In genomic region chr6:118080547-118080946, GRCh38 we compare ENCODE assay signal across 18 cellular contexts.
A peak's percentile ranks its signal among the peaks of the same experiment; 100 is the strongest.
DNase-seq lines count a peak whose midpoint lies in the region; ATAC-seq and TF ChIP-seq lines count a peak whose summit lies in the region.
"Had no signal": no experiment of that assay in that cellular context is flagged by ENCODE, and none has a peak within 500 bp of the region (broad histone marks: within the 10 kb centered on the region; RNA-seq: fewer than 3 reads in every experiment).

No MANE protein-coding gene starts in this region.

- intact Hi-C loops in HCT116 (cut with micrococcal nuclease) (no loop called here), Calu3 (cut with micrococcal nuclease; ENCODE audit: unreplicated experiment) (no loop called here)
- intact Hi-C loops in activated T-helper 1 cell treated with anti-CD3 and anti-CD28 coated beads, Interleukin-12 subunit alpha, Interleukin-12 subunit beta, Interleukin-2, Interleukin-4 antibody, amounts not matched to agents 30 ng/mL and 10 ng/mL and 1 ng/mL, durations not matched to agents 14 hours and 24 hours and 36 hours (cut with micrococcal nuclease): no loop called here

- no peaks in the 10 kb centered on the region for H3K4me1 Mint-ChIP-seq in activated T-helper 1 cell treated with anti-CD3 and anti-CD28 coated beads, Interleukin-12 subunit alpha, Interleukin-12 subunit beta, Interleukin-2, Interleukin-4 antibody, amounts not matched to agents 30 ng/mL and 10 ng/mL and 1 ng/mL, durations not matched to agents 14 hours and 24 hours and 36 hours (ENCODE audit: low read depth)
- no peaks in the 10 kb centered on the region for H3K4me1 Mint-ChIP-seq in Calu3 (ENCODE audit: low read depth, unreplicated experiment)
- H3K4me1 Mint-ChIP-seq: B cell; stimulated activated effector memory CD8-positive, alpha-beta T cell treated with anti-CD3 and anti-CD28 coated beads, Interleukin-12 subunit alpha, Interleukin-12 subunit beta, amount 100 ng/mL, for 72 hours had no signal

- no peak overlapping the region for H3K27ac Mint-ChIP-seq in activated T-helper 1 cell treated with anti-CD3 and anti-CD28 coated beads, Interleukin-12 subunit alpha, Interleukin-12 subunit beta, Interleukin-2, Interleukin-4 antibody, amounts not matched to agents 30 ng/mL and 10 ng/mL and 1 ng/mL, durations not matched to agents 14 hours and 24 hours and 36 hours
- no peak overlapping the region for H3K27ac Mint-ChIP-seq in Calu3 (ENCODE audit: unreplicated experiment)
- H3K27ac Mint-ChIP-seq: activated naive CD4-positive, alpha-beta T cell treated with anti-CD3 and anti-CD28 coated beads for 36 hours; B cell; stimulated activated effector memory CD8-positive, alpha-beta T cell treated with anti-CD3 and anti-CD28 coated beads, Interleukin-12 subunit alpha, Interleukin-12 subunit beta, amount 100 ng/mL, for 72 hours; T-helper 17 cell had no signal

- no peaks in the 10 kb centered on the region for H3K27me3 ChIP-seq in HCT116 (ENCODE audit: insufficient read depth, low read length)
- no peaks in the 10 kb centered on the region for H3K27me3 ChIP-seq in WERI-Rb-1 (ENCODE audit: insufficient read depth, low read depth, severe bottlenecking)
- no peaks in the 10 kb centered on the region for H3K27me3 ChIP-seq in kidney epithelial cell (ENCODE audit: control insufficient read depth, insufficient read depth, low read length)
- H3K27me3 ChIP-seq: ovary, spleen, tibial nerve had no signal

- no peak overlapping the region for H3K4me2 ChIP-seq in HCT116 (ENCODE audit: low read length)

- H3K9me3 ChIP-seq in HCT116 (ENCODE audit: control insufficient read depth in 1 of 2, insufficient read depth in 1 of 2, low read depth in 1 of 2, low read length in 2 of 2) (no peaks in the 10 kb centered on the region), WERI-Rb-1 (ENCODE audit: severe bottlenecking) (no peaks in the 10 kb centered on the region)
- H3K9me3 ChIP-seq: ovary, spleen, tibial nerve had no signal

- H3K4me3 ChIP-seq in HCT116 (replicated peaks in 1 of 2; ENCODE audit: low read depth in 1 of 2, low read length in 2 of 2): no peak overlapping the region
- H3K4me3 ChIP-seq in WERI-Rb-1 (ENCODE audit: low read depth, low read length): no peak overlapping the region
- no peak overlapping the region for H3K4me3 ChIP-seq in kidney epithelial cell (ENCODE audit: low read depth, low read length)
- H3K4me3 ChIP-seq: ovary, spleen, tibial nerve had no signal

- no peaks in the 10 kb centered on the region for H3K9me2 ChIP-seq in HCT116 (ENCODE audit: insufficient read depth)

- DNase-seq in HCT116 (ENCODE audit: low read depth, low spot score) (peak; percentile 4), WERI-Rb-1 (no peak), kidney epithelial cell (ENCODE audit: low read depth) (no peak), Calu3 (no peak)
- no peak for DNase-seq in activated T-helper 1 cell treated with anti-CD3 and anti-CD28 coated beads, Interleukin-12 subunit alpha, Interleukin-12 subunit beta, Interleukin-2, Interleukin-4 antibody, amounts not matched to agents 30 ng/mL and 10 ng/mL and 1 ng/mL, durations not matched to agents 14 hours and 24 hours and 36 hours (ENCODE audit: low spot score)
- DNase-seq in activated CD4-positive, CD25-positive, alpha-beta regulatory T cell (lab: John Stamatoyannopoulos, UW): no peak
- DNase-seq: activated CD4-positive, alpha-beta T cell treated with anti-CD3 and anti-CD28 coated beads for 4 hours; activated naive CD4-positive, alpha-beta T cell treated with anti-CD3 and anti-CD28 coated beads for 36 hours; NCI-H1092; NCI-H2171 treated with DMSO at 0.1 percent for 48 hours; ovary; spleen; T-helper 17 cell had no signal

- H3K4me1 ChIP-seq in HCT116 (ENCODE audit: control insufficient read depth in 1 of 2, insufficient read depth in 2 of 2, low read length in 2 of 2): no peaks in the 10 kb centered on the region
- H3K4me1 ChIP-seq: spleen, tibial nerve had no signal

- POLR2A ChIA-PET in HCT116 (lab: Charles Lee): no interaction called here

- TF ChIP-seq RAD21 in HCT116 (IDR thresholded peaks at IDR 0.05; ENCODE audit: low read depth): no peak

- TF ChIP-seq CTCF in C4-2B (conservative IDR thresholded peaks at IDR 0.05): peak; percentile 32
- peak in 2 of 3 experiments; percentile 41 to 44; a peak in 4 of 6 replicates for TF ChIP-seq CTCF in HCT116 (IDR thresholded peaks at IDR 0.05 in 2 of 3, conservative IDR thresholded peaks at IDR 0.05 in 1 of 3; ENCODE audit: borderline replicate concordance in 1 of 3, insufficient read depth in 1 of 3, low read depth in 2 of 3, low read length in 2 of 3)
- peak; percentile 35 for TF ChIP-seq CTCF in WERI-Rb-1 (IDR thresholded peaks at IDR 0.05; ENCODE audit: low read depth, low read length)
- peak; percentile 18 for TF ChIP-seq CTCF in kidney epithelial cell (IDR thresholded peaks at IDR 0.05; ENCODE audit: insufficient read depth, low read length, poor library complexity, severe bottlenecking)
- TF ChIP-seq CTCF in Calu3 (IDR thresholded peaks at IDR 0.05; ENCODE audit: unreplicated experiment): no peak

- H3K4me3 Mint-ChIP-seq in activated T-helper 1 cell treated with anti-CD3 and anti-CD28 coated beads, Interleukin-12 subunit alpha, Interleukin-12 subunit beta, Interleukin-2, Interleukin-4 antibody, amounts not matched to agents 30 ng/mL and 10 ng/mL and 1 ng/mL, durations not matched to agents 14 hours and 24 hours and 36 hours: no peak overlapping the region
- no peak overlapping the region for H3K4me3 Mint-ChIP-seq in Calu3 (ENCODE audit: low read depth, unreplicated experiment)
- H3K4me3 Mint-ChIP-seq: activated naive CD4-positive, alpha-beta T cell treated with anti-CD3 and anti-CD28 coated beads for 36 hours; B cell; stimulated activated effector memory CD8-positive, alpha-beta T cell treated with anti-CD3 and anti-CD28 coated beads, Interleukin-12 subunit alpha, Interleukin-12 subunit beta, amount 100 ng/mL, for 72 hours; T-helper 17 cell had no signal

- H3K27ac ChIP-seq in C4-2B (no peak overlapping the region), HCT116 (ENCODE audit: low read depth, low read length) (no peak overlapping the region), WERI-Rb-1 (no peak overlapping the region)
- H3K27ac ChIP-seq: ovary, spleen, tibial nerve had no signal

- H3K36me3 Mint-ChIP-seq in activated T-helper 1 cell treated with anti-CD3 and anti-CD28 coated beads, Interleukin-12 subunit alpha, Interleukin-12 subunit beta, Interleukin-2, Interleukin-4 antibody, amounts not matched to agents 30 ng/mL and 10 ng/mL and 1 ng/mL, durations not matched to agents 14 hours and 24 hours and 36 hours (ENCODE audit: low read depth): no peaks in the 10 kb centered on the region
- no peaks in the 10 kb centered on the region for H3K36me3 Mint-ChIP-seq in Calu3 (ENCODE audit: insufficient read depth, unreplicated experiment)
- H3K36me3 Mint-ChIP-seq: stimulated activated effector memory CD8-positive, alpha-beta T cell treated with anti-CD3 and anti-CD28 coated beads, Interleukin-12 subunit alpha, Interleukin-12 subunit beta, amount 100 ng/mL, for 72 hours had no signal

- no TSS peak for BruUV-seq in HCT116 (replicated peaks; lab: Mats Ljungman, UMichigan)
- BruUV-seq in Calu3 (replicated peaks; lab: Mats Ljungman, UMichigan): no TSS peak

- TF ChIP-seq POLR2A in HCT116 (IDR thresholded peaks at IDR 0.05; ENCODE audit: borderline replicate concordance, extremely low read depth, insufficient read depth, insufficient read length): no peak

- no peak overlapping the region for H3K9ac ChIP-seq in HCT116 (ENCODE audit: low read length)

- H3K27me3 Mint-ChIP-seq in activated T-helper 1 cell treated with anti-CD3 and anti-CD28 coated beads, Interleukin-12 subunit alpha, Interleukin-12 subunit beta, Interleukin-2, Interleukin-4 antibody, amounts not matched to agents 30 ng/mL and 10 ng/mL and 1 ng/mL, durations not matched to agents 14 hours and 24 hours and 36 hours (ENCODE audit: insufficient read depth): peaks cover 2% of the 10 kb centered on the region
- no peaks in the 10 kb centered on the region for H3K27me3 Mint-ChIP-seq in Calu3 (ENCODE audit: unreplicated experiment)
- H3K27me3 Mint-ChIP-seq: B cell had no signal

- no peaks in the 10 kb centered on the region for H3K36me3 ChIP-seq in HCT116 (ENCODE audit: control insufficient read depth in 1 of 2, insufficient read depth in 2 of 2, low read length in 2 of 2)
- H3K36me3 ChIP-seq in WERI-Rb-1: no peaks in the 10 kb centered on the region
- no peaks in the 10 kb centered on the region for H3K36me3 ChIP-seq in kidney epithelial cell (ENCODE audit: control insufficient read depth, insufficient read depth, low read length)
- H3K36me3 ChIP-seq: ovary, spleen, tibial nerve had no signal

- H4K20me1 ChIP-seq in HCT116 (ENCODE audit: insufficient read depth): no peaks in the 10 kb centered on the region

- RAD21 ChIA-PET in HCT116 (lab: Charles Lee; ENCODE audit: low non-redundant PET in 1 of 2, low total read pairs in 2 of 2, uncharacterized antibody in 2 of 2, unreplicated experiment in 2 of 2): no interaction called here

- H3K79me2 ChIP-seq in HCT116 (ENCODE audit: insufficient read depth, low read length): no peaks in the 10 kb centered on the region

- CTCF ChIA-PET in HCT116 (lab: Charles Lee) (interaction anchor here (0.7 to 0.9 kb wide), 2 partner anchors 77 to 105 kb away, joined by 3 read pairs; no protein-coding TSS in a partner anchor), Calu3 (lab: Charles Lee) (interaction anchor here (0.6 to 1.0 kb wide), 3 partner anchors 105 to 355 kb away, joined by 3 read pairs; no protein-coding TSS in a partner anchor)

- H3K9me3 Mint-ChIP-seq in activated T-helper 1 cell treated with anti-CD3 and anti-CD28 coated beads, Interleukin-12 subunit alpha, Interleukin-12 subunit beta, Interleukin-2, Interleukin-4 antibody, amounts not matched to agents 30 ng/mL and 10 ng/mL and 1 ng/mL, durations not matched to agents 14 hours and 24 hours and 36 hours: no peaks in the 10 kb centered on the region
- H3K9me3 Mint-ChIP-seq in Calu3 (ENCODE audit: low read depth, unreplicated experiment): peaks cover 2% of the 10 kb centered on the region
- H3K9me3 Mint-ChIP-seq: activated naive CD4-positive, alpha-beta T cell treated with anti-CD3 and anti-CD28 coated beads for 36 hours; stimulated activated effector memory CD8-positive, alpha-beta T cell treated with anti-CD3 and anti-CD28 coated beads, Interleukin-12 subunit alpha, Interleukin-12 subunit beta, amount 100 ng/mL, for 72 hours had no signal

- H2AFZ ChIP-seq in HCT116 (ENCODE audit: low read depth, low read length, poor library complexity, severe bottlenecking): no peak overlapping the region

- ATAC-seq in HCT116 (peak; percentile 73), GM19035 (IDR thresholded peaks at IDR 0.05; ENCODE audit: unreplicated experiment) (no peak)
- ATAC-seq: stimulated activated effector memory CD8-positive, alpha-beta T cell treated with anti-CD3 and anti-CD28 coated beads, Interleukin-12 subunit alpha, Interleukin-12 subunit beta, amount 100 ng/mL, for 72 hours; T-helper 17 cell had no signal

TF ChIP-seq in HCT116, 20 proteins besides CTCF, POLR2A, EP300 and RAD21 (continues in another document):
- TF ChIP-seq ZNF274 (IDR thresholded peaks at IDR 0.05; ENCODE audit: low read depth, low read length) (no peak), EGR1 (IDR thresholded peaks at IDR 0.05; ENCODE audit: low read depth) (no peak), POLR2AphosphoS5 (IDR thresholded peaks at IDR 0.05; ENCODE audit: low read depth, low read length) (no peak)
